22 cellular contexts compared by ENCODE assay signal in the genomic region with DNA sequence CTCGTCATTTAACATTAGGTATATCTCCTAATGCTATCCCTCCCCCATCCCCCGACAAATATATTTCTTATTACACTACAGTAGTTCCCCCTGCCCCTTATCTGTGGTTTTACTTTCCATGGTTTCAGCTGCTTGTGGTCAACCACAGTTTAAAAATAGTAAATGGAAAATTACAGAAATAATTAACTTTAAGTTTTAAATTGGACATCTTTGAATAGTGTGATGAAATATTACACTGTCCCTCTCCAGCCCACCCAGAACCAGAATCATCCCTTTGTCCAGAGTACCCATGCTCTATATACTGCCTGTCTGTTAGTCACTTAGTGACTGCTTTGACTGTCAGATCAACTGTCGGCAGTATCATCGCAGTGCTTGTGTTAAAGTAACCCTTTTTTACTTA. TPM values are rescaled to one million over a fixed set of nuclear protein-coding genes. Genes with fewer than 3 reads are reported as not detected.
DNase-seq lines count a peak whose midpoint lies in the region; ATAC-seq lines count a peak whose summit lies in the region.
"Had no signal": no experiment of that assay in that cellular context is flagged by ENCODE, and none has a peak within 500 bp of the region (broad histone marks: within the 10 kb centered on the region; RNA-seq: fewer than 3 reads in every experiment).

No MANE protein-coding gene starts in this region.

- no peak overlapping the region for H3K4me3 ChIP-seq in BLaER1
- H3K4me3 ChIP-seq in SJCRH30, result no peak overlapping the region
- H3K4me3 ChIP-seq: adrenal gland, colonic mucosa, GM12878, left ventricle myocardium inferior, ovary, skin epidermis, upper lobe of left lung had no signal

- no peak for ATAC-seq in HG02852 (IDR thresholded peaks at IDR 0.05; ENCODE audit: unreplicated experiment)
- ATAC-seq: CD8-positive, alpha-beta T cell; GM12878; stimulated activated memory B cell treated with anti-CD40 and anti-IgM and Interleukin-4, amounts not matched to agents 10 μg/mL and 1 μg/mL and 100 μg/mL, for 72 hours had no signal

- H3K9ac ChIP-seq in BLaER1, result no peak overlapping the region

- peak overlapping the region; percentile 59 for H3K4me2 ChIP-seq in BLaER1

- DNase-seq in Kasumi-1 (lab: John Stamatoyannopoulos, UW), result peak; percentile 8 to 30
- DNase-seq in SJCRH30, result peak; percentile 2 to 12
- DNase-seq in glomerular visceral epithelial cell (ENCODE audit: extremely low spot score), result peak; percentile 64
- DNase-seq in dermis blood vessel endothelial cell, result no peak
- DNase-seq in T-helper 2 cell, result no peak
- no peak for DNase-seq in SHP77 treated with DMSO at 0.1 percent for 48 hours (lab: John Stamatoyannopoulos, UW)
- DNase-seq: ACHN; activated CD4-positive, alpha-beta T cell treated with anti-CD3 and anti-CD28 coated beads, Interleukin-2, amount 50 U/mL, for 48 hours; adrenal gland; CD8-positive, alpha-beta T cell; colonic mucosa; hippocampal formation; left ventricle myocardium inferior; NCI-H1417; NCI-H226; ovary; upper lobe of left lung had no signal

- H3K9me3 ChIP-seq in BLaER1, result peaks cover 4% of the 10 kb centered on the region
- no peaks in the 10 kb centered on the region for H3K9me3 ChIP-seq in SJCRH30 (replicated peaks)
- H3K9me3 ChIP-seq: adrenal gland, colonic mucosa, ovary, upper lobe of left lung had no signal

- H3K36me3 ChIP-seq in BLaER1, result no peaks in the 10 kb centered on the region
- no peaks in the 10 kb centered on the region for H3K36me3 ChIP-seq in SJCRH30
- H3K36me3 ChIP-seq: adrenal gland, colonic mucosa, left ventricle myocardium inferior, ovary, upper lobe of left lung had no signal

- H3K4me1 ChIP-seq in BLaER1 (peaks cover 36% of the 10 kb centered on the region), SJCRH30 (peaks cover 14% of the 10 kb centered on the region)
- H3K4me1 ChIP-seq: adrenal gland, colonic mucosa, left ventricle myocardium inferior, upper lobe of left lung had no signal

- H3K27ac ChIP-seq in BLaER1, result peak overlapping the region; percentile 16; the same call in 1 of the 2 replicates
- no peak overlapping the region for H3K27ac ChIP-seq in SJCRH30
- H3K27ac ChIP-seq: adrenal gland, colonic mucosa, ovary, upper lobe of left lung had no signal

- no peaks in the 10 kb centered on the region for H4K20me1 ChIP-seq in BLaER1

- H3K27me3 ChIP-seq in BLaER1 (no peaks in the 10 kb centered on the region), SJCRH30 (no peaks in the 10 kb centered on the region)
- H3K27me3 ChIP-seq: adrenal gland, colonic mucosa, ovary, upper lobe of left lung had no signal

RNA-seq across cellular contexts. Expression of gene VEGFC, which starts 47.4 kb away (rescaled TPM):
- 4.9 and 5.6 TPM in 2 replicates for total RNA-seq in SJCRH30 (2014; rRNA removed; shearing (Covaris generic))
- 4.4 and 10.8 TPM in 2 replicates for total RNA-seq in dermis blood vessel endothelial cell
- total RNA-seq: CD8-positive, alpha-beta T cell; GM12878 had no signal

Comparison
In these comparisons a context has a peak if more than half of its experiments do, and no peak if none do; other contexts are left out.
1. DNase-seq: peak in Kasumi-1 (2 of 2), SJCRH30 (2 of 2) and glomerular visceral epithelial cell (single experiment); none in dermis blood vessel endothelial cell (single experiment), T-helper 2 cell (0 of 5) and SHP77 treated with DMSO at 0.1 percent for 48 hours (single experiment).